In the genomic region with DNA sequence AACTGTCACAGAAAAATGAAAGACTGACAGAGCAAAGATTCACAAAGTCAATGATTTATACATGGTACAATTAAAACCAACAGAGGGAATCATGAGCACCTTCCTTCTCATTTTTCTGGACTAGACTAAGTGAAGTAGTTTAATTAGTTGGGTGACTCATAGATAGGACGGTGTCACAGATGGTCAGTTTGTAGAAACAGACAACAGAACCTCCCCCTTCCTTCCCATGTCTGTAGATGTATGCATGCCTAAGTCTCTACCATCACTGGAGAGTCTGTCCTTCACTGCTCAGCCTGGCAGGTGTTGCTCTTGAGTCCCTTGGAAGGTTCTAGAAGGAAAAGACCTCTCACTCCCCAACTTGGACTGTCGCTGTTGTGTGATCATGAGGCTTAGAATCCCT, we compare ENCODE assay signal across 2 cellular contexts.
A peak's percentile ranks its signal among the peaks of the same experiment; 100 is the strongest.
TF ChIP-seq lines count a peak whose summit lies in the region.

No MANE protein-coding gene starts in this region.

TF ChIP-seq in IMR-90, 13 proteins besides CTCF, POLR2A, EP300 and RAD21:
- TF ChIP-seq NFE2L2 (IDR thresholded peaks at IDR 0.05; ENCODE audit: low read depth, low read length) (no peak), FOS (IDR thresholded peaks at IDR 0.05; ENCODE audit: low read depth, low read length) (peak; percentile 16; the same call in 1 of the 2 replicates), MXI1 (IDR thresholded peaks at IDR 0.05; ENCODE audit: borderline replicate concordance, low read depth, low read length) (no peak)

TF ChIP-seq in H1, 55 proteins besides CTCF, POLR2A, EP300 and RAD21:
- TF ChIP-seq, protein P1, sequence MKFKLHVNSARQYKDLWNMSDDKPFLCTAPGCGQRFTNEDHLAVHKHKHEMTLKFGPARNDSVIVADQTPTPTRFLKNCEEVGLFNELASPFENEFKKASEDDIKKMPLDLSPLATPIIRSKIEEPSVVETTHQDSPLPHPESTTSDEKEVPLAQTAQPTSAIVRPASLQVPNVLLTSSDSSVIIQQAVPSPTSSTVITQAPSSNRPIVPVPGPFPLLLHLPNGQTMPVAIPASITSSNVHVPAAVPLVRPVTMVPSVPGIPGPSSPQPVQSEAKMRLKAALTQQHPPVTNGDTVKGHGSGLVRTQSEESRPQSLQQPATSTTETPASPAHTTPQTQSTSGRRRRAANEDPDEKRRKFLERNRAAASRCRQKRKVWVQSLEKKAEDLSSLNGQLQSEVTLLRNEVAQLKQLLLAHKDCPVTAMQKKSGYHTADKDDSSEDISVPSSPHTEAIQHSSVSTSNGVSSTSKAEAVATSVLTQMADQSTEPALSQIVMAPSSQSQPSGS (IDR thresholded peaks at IDR 0.05; ENCODE audit: low read length): no peak
- TF ChIP-seq FOSL1 (IDR thresholded peaks at IDR 0.05; ENCODE audit: insufficient read depth, low read depth, low read length): no peak
- TF ChIP-seq BRCA1 (IDR thresholded peaks at IDR 0.05; ENCODE audit: low read depth, low read length): no peak
TF ChIP-seq in H1: peak in this region for 0.
